Comparison of ENCODE assay signal across 8 cellular contexts in genomic region chr14:93132472-93133065, GRCh38. TPM values are rescaled to one million over a fixed set of nuclear protein-coding genes. Genes with fewer than 3 reads are reported as not detected.
DNase-seq lines count a peak whose midpoint lies in the region; ATAC-seq and TF ChIP-seq lines count a peak whose summit lies in the region.

No MANE protein-coding gene starts in this region.

- H3K27ac Mint-ChIP-seq in Calu3 (ENCODE audit: unreplicated experiment): no peak overlapping the region

- H3K36me3 ChIP-seq in HCT116 (ENCODE audit: control insufficient read depth in 1 of 2, insufficient read depth in 2 of 2, low read length in 2 of 2) (no peaks in the 10 kb centered on the region), parathyroid adenoma (ENCODE audit: control insufficient read depth, insufficient read depth, low read length) (no peaks in the 10 kb centered on the region)

- CTCF ChIA-PET in Calu3 (lab: Charles Lee) (interaction anchor here (0.6 to 2.3 kb wide), 8 partner anchors 14 to 252 kb away, joined by 3 to 23 read pairs (median 4); partner anchors contain the start of genes GON7 and UBR7), HCT116 (lab: Charles Lee) (interaction anchor here (1.0 to 3.3 kb wide), 8 partner anchors 10 to 181 kb away, joined by 3 to 46 read pairs (median 4); partner anchors contain the start of gene UBR7)

- BruUV-seq in Calu3 (replicated peaks; lab: Mats Ljungman, UMichigan) (no TSS peak), HCT116 (replicated peaks; lab: Mats Ljungman, UMichigan) (no TSS peak)

- H3K27me3 ChIP-seq in HCT116 (ENCODE audit: insufficient read depth, low read length) (no peaks in the 10 kb centered on the region), parathyroid adenoma (ENCODE audit: control insufficient read depth, insufficient read depth, low read length) (no peaks in the 10 kb centered on the region)

- no peaks in the 10 kb centered on the region for H3K9me3 Mint-ChIP-seq in Calu3 (ENCODE audit: low read depth, unreplicated experiment)

- H4K20me1 ChIP-seq in HCT116 (ENCODE audit: insufficient read depth): no peaks in the 10 kb centered on the region

- RAD21 ChIA-PET in HCT116 (lab: Charles Lee; ENCODE audit: low non-redundant PET in 1 of 2, low total read pairs in 2 of 2, uncharacterized antibody in 2 of 2, unreplicated experiment in 2 of 2): interaction anchor here (0.6 to 2.2 kb wide), 4 partner anchors 9 to 181 kb away, joined by 5 to 9 read pairs (median 7); no protein-coding TSS in a partner anchor

- ATAC-seq in HCT116 (peak; percentile 82), SK-N-SH treated with all-trans-retinoic acid at 6 μM for 48 hours (peak; percentile 87), GM18511 (IDR thresholded peaks at IDR 0.05; ENCODE audit: unreplicated experiment) (no peak), GM18873 (IDR thresholded peaks at IDR 0.05; ENCODE audit: low FRiP score, unreplicated experiment) (no peak)

- intact Hi-C loops in Calu3 (cut with micrococcal nuclease; ENCODE audit: unreplicated experiment): no loop called here
- intact Hi-C loops in HCT116 (cut with micrococcal nuclease): no loop called here

- no peaks in the 10 kb centered on the region for H3K79me2 ChIP-seq in HCT116 (ENCODE audit: insufficient read depth, low read length)
- no peaks in the 10 kb centered on the region for H3K79me2 ChIP-seq in parathyroid adenoma

- no peak overlapping the region for H3K4me3 ChIP-seq in HCT116 (replicated peaks in 1 of 2; ENCODE audit: low read depth in 1 of 2, low read length in 2 of 2)
- no peak overlapping the region for H3K4me3 ChIP-seq in fibroblast of mammary gland (ENCODE audit: control insufficient read depth, low read depth, low read length)
- H3K4me3 ChIP-seq in parathyroid adenoma (ENCODE audit: low read depth, low read length): no peak overlapping the region

- peak; percentile 41 for DNase-seq in Calu3
- DNase-seq in HCT116 (ENCODE audit: low read depth, low spot score): no peak
- DNase-seq in fibroblast of mammary gland (ENCODE audit: low read depth): peak; percentile 56
- no peak for DNase-seq in retina

- H3K9ac ChIP-seq in HCT116 (ENCODE audit: low read length): no peak overlapping the region
- no peak overlapping the region for H3K9ac ChIP-seq in parathyroid adenoma

- no peaks in the 10 kb centered on the region for H3K27me3 Mint-ChIP-seq in Calu3 (ENCODE audit: unreplicated experiment)

- H3K36me3 Mint-ChIP-seq in Calu3 (ENCODE audit: insufficient read depth, unreplicated experiment): no peaks in the 10 kb centered on the region

- H3K27ac ChIP-seq in HCT116 (ENCODE audit: low read depth, low read length): no peak overlapping the region
- H3K27ac ChIP-seq in parathyroid adenoma: no peak overlapping the region

- POLR2A ChIA-PET in HCT116 (lab: Charles Lee): interaction anchor here (1.2 to 1.6 kb wide), 2 partner anchors 16 to 18 kb away, joined by 3 to 6 read pairs; no protein-coding TSS in a partner anchor

- peaks cover 15% of the 10 kb centered on the region for H3K4me1 Mint-ChIP-seq in Calu3 (ENCODE audit: low read depth, unreplicated experiment)

- H3K4me2 ChIP-seq in HCT116 (ENCODE audit: low read length): no peak overlapping the region
- H3K4me2 ChIP-seq in parathyroid adenoma (ENCODE audit: low read length): no peak overlapping the region

- H3K9me3 ChIP-seq in HCT116 (ENCODE audit: control insufficient read depth in 1 of 2, insufficient read depth in 1 of 2, low read depth in 1 of 2, low read length in 2 of 2) (no peaks in the 10 kb centered on the region), parathyroid adenoma (ENCODE audit: control insufficient read depth, low read length) (no peaks in the 10 kb centered on the region)

- TF ChIP-seq RAD21 in HCT116 (IDR thresholded peaks at IDR 0.05; ENCODE audit: low read depth): peak; percentile 55

- TF ChIP-seq CTCF in Calu3 (IDR thresholded peaks at IDR 0.05; ENCODE audit: unreplicated experiment) (peak; percentile 31), HCT116 (IDR thresholded peaks at IDR 0.05 in 2 of 3, conservative IDR thresholded peaks at IDR 0.05 in 1 of 3; ENCODE audit: borderline replicate concordance in 1 of 3, insufficient read depth in 1 of 3, low read depth in 2 of 3, low read length in 2 of 3) (peak; percentile 47 to 56 (median 51)), fibroblast of mammary gland (conservative IDR thresholded peaks at IDR 0.05; ENCODE audit: control insufficient read depth, insufficient read depth, low read depth, low read length) (peak; percentile 57), parathyroid adenoma (IDR thresholded peaks at IDR 0.05) (peak; percentile 64)

- H3K4me3 Mint-ChIP-seq in Calu3 (ENCODE audit: low read depth, unreplicated experiment): no peak overlapping the region

- TF ChIP-seq POLR2A in HCT116 (IDR thresholded peaks at IDR 0.05; ENCODE audit: borderline replicate concordance, extremely low read depth, insufficient read depth, insufficient read length): no peak

- no peaks in the 10 kb centered on the region for H3K9me2 ChIP-seq in HCT116 (ENCODE audit: insufficient read depth)

- H2AFZ ChIP-seq in HCT116 (ENCODE audit: low read depth, low read length, poor library complexity, severe bottlenecking) (no peak overlapping the region), parathyroid adenoma (peak overlapping the region; percentile 16)

- H3K4me1 ChIP-seq in HCT116 (ENCODE audit: control insufficient read depth in 1 of 2, insufficient read depth in 2 of 2, low read length in 2 of 2): peaks cover 7 to 11% of the 10 kb centered on the region in 2 experiments
- peaks cover 3% of the 10 kb centered on the region for H3K4me1 ChIP-seq in parathyroid adenoma

TF ChIP-seq in HCT116, 20 proteins besides CTCF, POLR2A, EP300 and RAD21 (continues in another document):
- TF ChIP-seq POLR2AphosphoS5 (IDR thresholded peaks at IDR 0.05; ENCODE audit: low read depth, low read length): no peak
- no peak for TF ChIP-seq FOSL1 (IDR thresholded peaks at IDR 0.05; ENCODE audit: low read depth)
- no peak for TF ChIP-seq TCF7L2 (IDR thresholded peaks at IDR 0.05; ENCODE audit: borderline replicate concordance, extremely low read depth, insufficient read depth, insufficient read length)
- no peak for TF ChIP-seq JUND (IDR thresholded peaks at IDR 0.05)
- no peak for TF ChIP-seq CEBPB (IDR thresholded peaks at IDR 0.05; ENCODE audit: low read depth)
- no peak for TF ChIP-seq MAX (IDR thresholded peaks at IDR 0.05)
- TF ChIP-seq EZH2 (IDR thresholded peaks at IDR 0.05): no peak
- TF ChIP-seq ZBTB33 (IDR thresholded peaks at IDR 0.05; ENCODE audit: extremely low read depth, insufficient replicate concordance, low read length): no peak
- TF ChIP-seq CBX3 (IDR thresholded peaks at IDR 0.05; ENCODE audit: low read depth): no peak

TF ChIP-seq in SK-N-SH treated with all-trans-retinoic acid at 6 μM for 48 hours, 23 proteins besides CTCF, POLR2A, EP300 and RAD21:
- TF ChIP-seq BACH2 (CRISPR knock-in tag; IDR thresholded peaks at IDR 0.05; ENCODE audit: borderline replicate concordance): no peak

RNA-seq across cellular contexts. Expression of gene ITPK1, which starts 16.8 kb away (rescaled TPM):
- total RNA-seq in Calu3 (2022) (94.3 and 109 TPM in 2 replicates), HCT116 (2021; ENCODE audit: unreplicated experiment) (70.2 TPM)
- polyA plus RNA-seq in HCT116 (2012): 54.0 and 63.9 TPM in 2 replicates

RNA-seq across cellular contexts. Expression of gene MOAP1, which starts 52.1 kb away (rescaled TPM):
- total RNA-seq in Calu3 (2022): 20.0 and 23.4 TPM in 2 replicates
- 14.2 TPM for total RNA-seq in HCT116 (2021; ENCODE audit: unreplicated experiment)
- 12.3 and 13.4 TPM in 2 replicates for polyA plus RNA-seq in HCT116 (2012)

RNA-seq across cellular contexts. Expression of gene LYSET, which starts 52.5 kb away (rescaled TPM):
- 21.3 and 22.7 TPM in 2 replicates for total RNA-seq in Calu3 (2022)
- total RNA-seq in HCT116 (2021; ENCODE audit: unreplicated experiment): 19.5 TPM
- 12.9 and 15.9 TPM in 2 replicates for polyA plus RNA-seq in HCT116 (2012)

Comparison
In these comparisons a context has a peak if more than half of its experiments do, and no peak if none do; other contexts are left out.
1. DNase-seq: peak in Calu3 (single experiment) and fibroblast of mammary gland (single experiment); none in HCT116 (single experiment) and retina (single experiment).
2. ATAC-seq: peak in HCT116 (single experiment) and SK-N-SH treated with all-trans-retinoic acid at 6 μM for 48 hours (single experiment); none in GM18511 (single experiment) and GM18873 (single experiment).
3. Peak in every context shown above with its lines, with median percentiles within 50 percentile points of each other: CTCF ChIP-seq.